ENCODE assay signal across 20 cellular contexts in genomic region chr1:27589441-27589840, GRCh38. TPM values are rescaled to one million over a fixed set of nuclear protein-coding genes. Genes with fewer than 3 reads are reported as not detected.
A peak's percentile ranks its signal among the peaks of the same experiment; 100 is the strongest.
DNase-seq lines count a peak whose midpoint lies in the region; ATAC-seq and TF ChIP-seq lines count a peak whose summit lies in the region.
"Had no signal": no experiment of that assay in that cellular context is flagged by ENCODE, and none has a peak within 500 bp of the region (broad histone marks: within the 10 kb centered on the region; RNA-seq: fewer than 3 reads in every experiment).

No MANE protein-coding gene starts in this region.

- H3K36me3 Mint-ChIP-seq in glutamatergic neuron (ENCODE audit: unreplicated experiment): no peaks in the 10 kb centered on the region
- H3K36me3 Mint-ChIP-seq in activated T-cell treated with anti-CD3 and anti-CD28 coated beads, Interleukin-2, amount 50 U/mL, for 24 hours (ENCODE audit: low read depth): no peaks in the 10 kb centered on the region
- H3K36me3 Mint-ChIP-seq: activated naive CD4-positive, alpha-beta T cell treated with anti-CD3 and anti-CD28 coated beads, Interleukin-2, amount 10 ng/mL, durations not matched to agents 7 days and 5 days; naive thymus-derived CD8-positive, alpha-beta T cell had no signal

- H3K9ac ChIP-seq in GM23248 (no peak overlapping the region; the same call in 1 of the 2 replicates), stomach smooth muscle (ENCODE audit: low read length in 2 of 2) (peak overlapping the region in 1 of 2 donors; percentile 21)

- peaks cover 40% of the 10 kb centered on the region for H3K4me1 ChIP-seq in GM23248 (ENCODE audit: insufficient read depth)
- peaks cover 24 to 27% of the 10 kb centered on the region in 2 donors for H3K4me1 ChIP-seq in lung (ENCODE audit: control insufficient read depth in 2 of 2, insufficient read depth in 2 of 2, low read length in 2 of 2)
- peaks cover 84% of the 10 kb centered on the region for H3K4me1 ChIP-seq in stomach smooth muscle (ENCODE audit: control insufficient read depth, insufficient read depth, low read length)

- H3K27ac ChIP-seq in GM23248 (peak overlapping the region; percentile 33), angular gyrus (ENCODE audit: low read depth, low read length) (peak overlapping the region; percentile 4), lung (ENCODE audit: low read depth in 1 of 2, low read length in 1 of 2) (peak overlapping the region; percentile 37), stomach smooth muscle (ENCODE audit: low read length) (peak overlapping the region; percentile 69)
- H3K27ac ChIP-seq: C4-2B, HL-60 had no signal

- H3K27ac Mint-ChIP-seq in glutamatergic neuron (ENCODE audit: unreplicated experiment): no peak overlapping the region
- H3K27ac Mint-ChIP-seq in activated T-cell treated with anti-CD3 and anti-CD28 coated beads, Interleukin-2, amount 50 U/mL, for 24 hours: no peak overlapping the region
- H3K27ac Mint-ChIP-seq: activated naive CD4-positive, alpha-beta T cell treated with anti-CD3 and anti-CD28 coated beads, Interleukin-2, amount 10 ng/mL, durations not matched to agents 7 days and 5 days; naive thymus-derived CD8-positive, alpha-beta T cell; T-helper 1 cell treated with Interleukin-12 subunit alpha and Interleukin-12 subunit beta and Interleukin-4 antibody, amounts not matched to agents 30 μg/mL and 1 μg/mL, for 36 hours had no signal

- H3K4me3 ChIP-seq in GM23248 (no peak overlapping the region), lung (no peak overlapping the region), stomach smooth muscle (ENCODE audit: low read length in 2 of 2) (no peak overlapping the region)

- no peak overlapping the region for H3K4me2 ChIP-seq in GM23248 (ENCODE audit: unreplicated experiment)

- no peaks in the 10 kb centered on the region; the same call in 1 of the 2 replicates for H4K20me1 ChIP-seq in GM23248 (ENCODE audit: insufficient read depth)

- H3K79me2 ChIP-seq in GM23248 (ENCODE audit: insufficient read depth): peaks cover 99% of the 10 kb centered on the region

- H3F3A ChIP-seq in GM23248 (ENCODE audit: insufficient read depth): peaks cover 5% of the 10 kb centered on the region; the same call in 1 of the 2 replicates

- in situ Hi-C loops in GM23248 (cut with MboI): no loop called here

- H3K4me1 Mint-ChIP-seq in glutamatergic neuron (ENCODE audit: low read depth, unreplicated experiment): peaks cover 26% of the 10 kb centered on the region
- H3K4me1 Mint-ChIP-seq in activated T-cell treated with anti-CD3 and anti-CD28 coated beads, Interleukin-2, amount 50 U/mL, for 24 hours (ENCODE audit: low read depth): no peaks in the 10 kb centered on the region
- H3K4me1 Mint-ChIP-seq: central memory CD8-positive, alpha-beta T cell had no signal

- ATAC-seq in lung (ENCODE audit: insufficient read depth, low FRiP score) (no peak), HG03095 (IDR thresholded peaks at IDR 0.05; ENCODE audit: unreplicated experiment) (no peak), GM19324 (IDR thresholded peaks at IDR 0.05; ENCODE audit: low FRiP score, unreplicated experiment) (no peak)
- ATAC-seq: naive thymus-derived CD8-positive, alpha-beta T cell had no signal

- H3K9me3 Mint-ChIP-seq in glutamatergic neuron (ENCODE audit: unreplicated experiment): peaks cover 8% of the 10 kb centered on the region
- H3K9me3 Mint-ChIP-seq in activated T-cell treated with anti-CD3 and anti-CD28 coated beads, Interleukin-2, amount 50 U/mL, for 24 hours: no peaks in the 10 kb centered on the region
- H3K9me3 Mint-ChIP-seq: activated naive CD4-positive, alpha-beta T cell treated with anti-CD3 and anti-CD28 coated beads, Interleukin-2, amount 10 ng/mL, durations not matched to agents 7 days and 5 days; central memory CD8-positive, alpha-beta T cell; naive thymus-derived CD8-positive, alpha-beta T cell; T-helper 1 cell treated with Interleukin-12 subunit alpha and Interleukin-12 subunit beta and Interleukin-4 antibody, amounts not matched to agents 30 μg/mL and 1 μg/mL, for 36 hours had no signal

- H3K4me3 Mint-ChIP-seq in glutamatergic neuron (ENCODE audit: unreplicated experiment): no peak overlapping the region
- H3K4me3 Mint-ChIP-seq in activated T-cell treated with anti-CD3 and anti-CD28 coated beads, Interleukin-2, amount 50 U/mL, for 24 hours: no peak overlapping the region
- H3K4me3 Mint-ChIP-seq: activated naive CD4-positive, alpha-beta T cell treated with anti-CD3 and anti-CD28 coated beads, Interleukin-2, amount 10 ng/mL, durations not matched to agents 7 days and 5 days; central memory CD8-positive, alpha-beta T cell; naive thymus-derived CD8-positive, alpha-beta T cell; T-helper 1 cell treated with Interleukin-12 subunit alpha and Interleukin-12 subunit beta and Interleukin-4 antibody, amounts not matched to agents 30 μg/mL and 1 μg/mL, for 36 hours had no signal

- H3K36me3 ChIP-seq in GM23248 (ENCODE audit: low read depth): no peaks in the 10 kb centered on the region
- peaks cover 0 to 2% of the 10 kb centered on the region in 2 donors for H3K36me3 ChIP-seq in lung (ENCODE audit: control insufficient read depth in 2 of 2, insufficient read depth in 2 of 2, low read length in 2 of 2)
- peaks cover 0 to 6% of the 10 kb centered on the region in 2 donors for H3K36me3 ChIP-seq in stomach smooth muscle (ENCODE audit: control insufficient read depth in 2 of 2, insufficient read depth in 2 of 2, low read length in 2 of 2)

- H3K27me3 ChIP-seq in GM23248 (replicated peaks; ENCODE audit: insufficient read depth) (no peaks in the 10 kb centered on the region), lung (ENCODE audit: control insufficient read depth, insufficient read depth) (no peaks in the 10 kb centered on the region), stomach smooth muscle (ENCODE audit: control insufficient read depth in 1 of 2, insufficient read depth in 2 of 2, low read length in 2 of 2) (no peaks in the 10 kb centered on the region)

- peaks cover 5% of the 10 kb centered on the region for H3K27me3 Mint-ChIP-seq in glutamatergic neuron (ENCODE audit: unreplicated experiment)
- no peaks in the 10 kb centered on the region for H3K27me3 Mint-ChIP-seq in activated T-cell treated with anti-CD3 and anti-CD28 coated beads, Interleukin-2, amount 50 U/mL, for 24 hours
- H3K27me3 Mint-ChIP-seq: activated naive CD4-positive, alpha-beta T cell treated with anti-CD3 and anti-CD28 coated beads, Interleukin-2, amount 10 ng/mL, durations not matched to agents 7 days and 5 days; central memory CD8-positive, alpha-beta T cell; naive thymus-derived CD8-positive, alpha-beta T cell had no signal

- WGBS in GM23248 (ENCODE audit: low coverage in 1 of 2, low lambda C conversion rate in 2 of 2, missing lambda C conversion rate in 2 of 2), 2 experiments: 71 to 73% methylated on average over 6 of the region's 6 CpGs
- WGBS in lung, 2 donors: 67 to 88% methylated on average over 6 of the region's 6 CpGs

- no peaks in the 10 kb centered on the region for H3K9me3 ChIP-seq in GM23248 (ENCODE audit: low read depth)
- no peaks in the 10 kb centered on the region for H3K9me3 ChIP-seq in lung (ENCODE audit: control insufficient read depth in 2 of 2, insufficient read depth in 1 of 2, low read length in 1 of 2)
- no peaks in the 10 kb centered on the region for H3K9me3 ChIP-seq in stomach smooth muscle (ENCODE audit: control insufficient read depth in 2 of 2, low read length in 2 of 2)

- TF ChIP-seq CTCF in lung (IDR thresholded peaks at IDR 0.05; ENCODE audit: control extremely low read depth, extremely low read depth): no peak
- no peak for TF ChIP-seq CTCF in glutamatergic neuron (IDR thresholded peaks at IDR 0.05; ENCODE audit: partially characterized antibody, unreplicated experiment)

- no peak overlapping the region for H2AFZ ChIP-seq in GM23248

- no peaks in the 10 kb centered on the region for H3K9me2 ChIP-seq in GM23248 (ENCODE audit: insufficient read depth)

- DNase-seq in GM23248 (no peak), lung (ENCODE audit: low spot score) (no peak), glutamatergic neuron (no peak)
- DNase-seq in activated T-cell treated with anti-CD3 and anti-CD28 coated beads, Interleukin-2, amount 50 U/mL, for 24 hours: no peak
- DNase-seq: activated CD4-positive, alpha-beta T cell treated with anti-CD3 and anti-CD28 coated beads for 1 hour; activated naive CD4-positive, alpha-beta T cell treated with anti-CD3 and anti-CD28 coated beads, Interleukin-2, amount 10 ng/mL, durations not matched to agents 7 days and 5 days; naive thymus-derived CD8-positive, alpha-beta T cell; NCI-H187; NCI-H510A treated with DMSO at 0.1 percent for 48 hours; small intestine had no signal

RNA-seq across cellular contexts. Expression of gene AHDC1, which starts 14.5 kb away (rescaled TPM):
- total RNA-seq in GM23248 (2014; rRNA removed; shearing (Covaris generic)): 5.3 and 5.8 TPM in 2 replicates
- polyA plus RNA-seq in GM23248 (2016; fragmentation: Nextera tagmentation; extraction: Ambion mirVana): 3.9 and 4.5 TPM in 2 replicates
- 10 to 100 TPM; 31.8 to 37.9 TPM for total RNA-seq in lung
- polyA plus RNA-seq in lung: 10 to 100 TPM; 10.3 to 11.8 TPM
- total RNA-seq in glutamatergic neuron (ENCODE audit: unreplicated experiment): 131 TPM

RNA-seq across cellular contexts. Expression of gene FGR, which starts 45.5 kb away (rescaled TPM):
- total RNA-seq in GM23248 (2014; rRNA removed; shearing (Covaris generic)): not detected in 2 replicates
- polyA plus RNA-seq in GM23248 (2016; fragmentation: Nextera tagmentation; extraction: Ambion mirVana): not detected in 2 replicates
- total RNA-seq in lung: 100 to 1,000 TPM in 1 of 2 donors, 10 to 100 TPM in 1; 26.6 to 108 TPM
- 100 to 1,000 TPM; 113 to 403 TPM for polyA plus RNA-seq in lung
- not detected for total RNA-seq in glutamatergic neuron (ENCODE audit: unreplicated experiment)
- total RNA-seq: LHCN-M2, PC-3 had no signal

Comparison
In these comparisons a context has a peak if more than half of its experiments do, and no peak if none do; other contexts are left out.
1. H3K27ac ChIP-seq: peak in every context shown above with its lines; median percentile 69 in stomach smooth muscle; 37 in lung; 33 in GM23248; 4 in angular gyrus.
2. RNA of gene FGR, which starts 45.5 kb away (total RNA-seq): 26.6 to 108 TPM in lung; not detected in GM23248 and not detected in glutamatergic neuron (single experiment); every median in the first group is over 10 times any median in the second.